Comparison of ENCODE assay signal across 18 cellular contexts in genomic region chrX:290476-291166, GRCh38. TPM values are rescaled to one million over a fixed set of nuclear protein-coding genes. Genes with fewer than 3 reads are reported as not detected.
DNase-seq lines count a peak whose midpoint lies in the region; ATAC-seq, FAIRE-seq and TF ChIP-seq lines count a peak whose summit lies in the region.
"Had no signal": no experiment of that assay in that cellular context is flagged by ENCODE, and none has a peak within 500 bp of the region (broad histone marks: within the 10 kb centered on the region; RNA-seq: fewer than 3 reads in every experiment).

No MANE protein-coding gene starts in this region.

- H3K9ac ChIP-seq in K562 (ENCODE audit: insufficient read depth in 1 of 2, low read depth in 2 of 2, low read length in 2 of 2): no peak overlapping the region

- POLR2A ChIA-PET in K562 (lab: Yijun Ruan, JAX): no interaction called here

- H4K20me1 ChIP-seq in K562 (replicated peaks; ENCODE audit: control insufficient read depth, insufficient read depth, low read length): no peaks in the 10 kb centered on the region

- H3K79me2 ChIP-seq in K562 (ENCODE audit: control insufficient read depth, insufficient read depth, low read length): peaks cover 16% of the 10 kb centered on the region

- TF ChIP-seq CTCF in K562 (IDR thresholded peaks at IDR 0.05 in 2 of 3, conservative IDR thresholded peaks at IDR 0.05 in 1 of 3; ENCODE audit: insufficient read depth in 2 of 3, low read depth in 1 of 3, low read length in 3 of 3) (no peak), lower lobe of right lung (IDR thresholded peaks at IDR 0.05) (no peak), spleen (IDR thresholded peaks at IDR 0.05 in 8 of 11, conservative IDR thresholded peaks at IDR 0.05 in 3 of 11) (no peak)

- no peak for TF ChIP-seq EP300 in K562 (IDR thresholded peaks at IDR 0.05; ENCODE audit: low read length)

- no peaks in the 10 kb centered on the region for H3K9me3 Mint-ChIP-seq in activated naive CD4-positive, alpha-beta T cell treated with anti-CD3 and anti-CD28 coated beads for 36 hours

- no peaks in the 10 kb centered on the region for H3K27me3 Mint-ChIP-seq in activated naive CD4-positive, alpha-beta T cell treated with anti-CD3 and anti-CD28 coated beads for 36 hours (ENCODE audit: low read depth)

- in situ Hi-C loops in K562 (cut with MboI): no loop called here
- in situ Hi-C loops in HAP-1 (cut with MboI; ENCODE audit: low sequenced_read_pairs): no loop called here

- DNase-seq in activated effector memory CD4-positive, alpha-beta T cell treated with anti-CD3 and anti-CD28 coated beads, Interleukin-2, amount 50 U/mL, for 16 hours: peak; percentile 46
- no peak for DNase-seq in activated effector memory CD4-positive, alpha-beta T cell treated with Interleukin-2 at 50 U/mL for 16 hours
- DNase-seq in K562 (ENCODE audit: extremely low read depth in 1 of 4, low spot score in 3 of 4) (no peak), lower lobe of right lung (peak; percentile 45), spleen (peak; percentile 70), HAP-1 (ENCODE audit: low spot score in 2 of 2) (no peak)
- no peak for DNase-seq in activated naive CD4-positive, alpha-beta T cell treated with anti-CD3 and anti-CD28 coated beads for 36 hours
- DNase-seq: GDM1, MG63, NCI-H1092, NCI-H146, NCI-H2081, NCI-H774 had no signal

- H3K4me1 ChIP-seq in K562 (replicated peaks in 1 of 2; ENCODE audit: control insufficient read depth in 2 of 2, insufficient read depth in 2 of 2, low read length in 2 of 2): no peaks in the 10 kb centered on the region; a peak in 2 of 5 replicates
- no peaks in the 10 kb centered on the region for H3K4me1 ChIP-seq in lower lobe of right lung
- H3K4me1 ChIP-seq in spleen: no peaks in the 10 kb centered on the region
- no peaks in the 10 kb centered on the region for H3K4me1 ChIP-seq in HAP-1
- H3K4me1 ChIP-seq: A549 had no signal

- peaks cover 10% of the 10 kb centered on the region for H3K4me1 Mint-ChIP-seq in activated naive CD4-positive, alpha-beta T cell treated with anti-CD3 and anti-CD28 coated beads for 36 hours (ENCODE audit: low read depth)

- no peak for TF ChIP-seq RAD21 in K562 (CRISPR knock-in tag; conservative IDR thresholded peaks at IDR 0.05 in 1 of 2, IDR thresholded peaks at IDR 0.05 in 1 of 2)

- TF ChIP-seq POLR2A in K562 (conservative IDR thresholded peaks at IDR 0.05) (no peak), spleen (IDR thresholded peaks at IDR 0.05) (no peak)

- CTCF ChIA-PET in K562 (lab: Yijun Ruan, JAX; ENCODE audit: low intra/inter-chr PET ratio): no interaction called here
- CTCF ChIA-PET in activated naive CD4-positive, alpha-beta T cell treated with anti-CD3 and anti-CD28 coated beads for 36 hours (lab: Charles Lee): no interaction called here

- no TSS peak for BruUV-seq in K562 (replicated peaks; lab: Mats Ljungman, UMichigan)

- ATAC-seq in K562 (no peak), lower lobe of right lung (no peak), HG03135 (IDR thresholded peaks at IDR 0.05; ENCODE audit: unreplicated experiment) (no peak)
- ATAC-seq: A549, GM12878, GM23338 had no signal

- H3K36me3 Mint-ChIP-seq in activated naive CD4-positive, alpha-beta T cell treated with anti-CD3 and anti-CD28 coated beads for 36 hours (ENCODE audit: low read depth): peaks cover 44% of the 10 kb centered on the region

- H3K27ac ChIP-seq in K562 (ENCODE audit: extremely low read depth, low read depth, low read length): no peak overlapping the region
- H3K27ac ChIP-seq in lower lobe of right lung: no peak overlapping the region
- no peak overlapping the region for H3K27ac ChIP-seq in spleen
- H3K27ac ChIP-seq: A549, C4-2B had no signal

- H3K36me3 ChIP-seq in K562 (ENCODE audit: control insufficient read depth, insufficient read depth, low read length): peaks cover 75% of the 10 kb centered on the region
- H3K36me3 ChIP-seq in lower lobe of right lung: peaks cover 86% of the 10 kb centered on the region
- H3K36me3 ChIP-seq in spleen: peaks cover 5 to 93% (median 75%) of the 10 kb centered on the region in 6 donors
- peaks cover 33% of the 10 kb centered on the region for H3K36me3 ChIP-seq in HAP-1 (replicated peaks)

- no peak overlapping the region for H3K27ac Mint-ChIP-seq in activated naive CD4-positive, alpha-beta T cell treated with anti-CD3 and anti-CD28 coated beads for 36 hours
- H3K27ac Mint-ChIP-seq: GM23338 had no signal

- H3K27me3 ChIP-seq in K562 (ENCODE audit: control insufficient read depth in 2 of 2, insufficient read depth in 2 of 2, low read length in 2 of 2): no peaks in the 10 kb centered on the region
- H3K27me3 ChIP-seq in lower lobe of right lung (ENCODE audit: low read depth): no peaks in the 10 kb centered on the region
- no peaks in the 10 kb centered on the region for H3K27me3 ChIP-seq in spleen (replicated peaks in 1 of 7)
- H3K27me3 ChIP-seq in HAP-1 (ENCODE audit: low read depth): no peaks in the 10 kb centered on the region
- H3K27me3 ChIP-seq: MG63 had no signal

- H3K4me3 ChIP-seq in K562 (no peak overlapping the region), lower lobe of right lung (no peak overlapping the region), spleen (no peak overlapping the region), HAP-1 (no peak overlapping the region)
- H3K4me3 ChIP-seq: A549, GM12878, GM23338, MG63 had no signal

- no peak overlapping the region for H2AFZ ChIP-seq in K562 (ENCODE audit: low read depth, low read length)
- H2AFZ ChIP-seq: GM23338 had no signal

- no peaks in the 10 kb centered on the region for H3K9me1 ChIP-seq in K562 (ENCODE audit: control insufficient read depth, insufficient read depth, low read length)

- 92% methylated on average over 13 of the region's 42 CpGs for WGBS in K562 (ENCODE audit: insufficient coverage, low coverage, missing lambda C conversion rate)
- 90 to 97% (median 95%) methylated on average over 38 to 42 of the region's 42 CpGs for WGBS in spleen, 5 donors

- intact Hi-C loops in K562 (cut with micrococcal nuclease): no loop called here
- intact Hi-C loops in lower lobe of right lung (cut with DNase I): no loop called here
- intact Hi-C loops in spleen (cut with DNase I; ENCODE audit: low total_unique reads): no loop called here
- intact Hi-C loops in activated naive CD4-positive, alpha-beta T cell treated with anti-CD3 and anti-CD28 coated beads for 36 hours (cut with micrococcal nuclease): no loop called here

- H3K9me3 ChIP-seq in K562 (replicated peaks; ENCODE audit: control insufficient read depth, insufficient read depth, low read depth, low read length): no peaks in the 10 kb centered on the region
- no peaks in the 10 kb centered on the region for H3K9me3 ChIP-seq in lower lobe of right lung
- peaks cover 0 to 9% (median 0%) of the 10 kb centered on the region in 8 donors for H3K9me3 ChIP-seq in spleen
- H3K9me3 ChIP-seq in HAP-1: no peaks in the 10 kb centered on the region
- H3K9me3 ChIP-seq: A549, MG63 had no signal

- no peak overlapping the region for H3K4me2 ChIP-seq in K562 (ENCODE audit: insufficient read depth, low read length)
- H3K4me2 ChIP-seq: A549, GM23338 had no signal

- FAIRE-seq in K562 (lab: Jason Lieb, UNC): no peak
- FAIRE-seq: A549, GM12878 had no signal

- no peak overlapping the region for H3K4me3 Mint-ChIP-seq in activated naive CD4-positive, alpha-beta T cell treated with anti-CD3 and anti-CD28 coated beads for 36 hours
- H3K4me3 Mint-ChIP-seq: GM23338 had no signal

RNA-seq across cellular contexts. Expression of gene PLCXD1, which starts 9.4 kb away (rescaled TPM):
- 52.4 and 139 TPM in 2 replicates for total RNA-seq in K562 (2011; cell fraction: chromatin; rRNA removed; ENCODE audit: low replicate concordance)
- 83.4 and 116 TPM in 2 replicates for total RNA-seq in K562 (2011; cell fraction: nucleolus; rRNA removed)
- 77.7 and 93.6 TPM in 2 replicates for total RNA-seq in K562 (2011; cell fraction: nucleoplasm; rRNA removed)
- 43.8 and 63.8 TPM in 2 replicates for total RNA-seq in K562 (2014; rRNA removed)
- 10.8 and 12.2 TPM in 2 replicates for total RNA-seq in K562 (2014; rRNA removed; fragmentation: Illumina TruSeq; extraction: Trizol)
- 26.0 and 27.3 TPM in 2 replicates for total RNA-seq in K562 (2015; rRNA removed; fragmentation: Illumina TruSeq; extraction: Trizol)
- 50.5 and 52.6 TPM in 2 replicates for total RNA-seq in K562 (2021)
- 39.5 and 63.7 TPM in 2 replicates for polyA plus RNA-seq in K562 (2011; rRNA removed)
- polyA plus RNA-seq in K562 (2011; cell fraction: cytosol; rRNA removed): 70.2 and 75.4 TPM in 2 replicates
- 99.5 and 137 TPM in 2 replicates for polyA plus RNA-seq in K562 (2011; cell fraction: nucleus; rRNA removed)
- 42.8 and 49.2 TPM in 2 replicates for polyA plus RNA-seq in K562 (2012)
- 40.7 and 60.2 TPM in 2 replicates for polyA plus RNA-seq in K562 (2014; fragmentation: Illumina TruSeq; extraction: Trizol)
- polyA plus RNA-seq in K562 (2014; fragmentation: Nextera tagmentation; extraction: Ambion mirVana): 1 to 10 TPM; 6.0 to 6.2 TPM
- 57.0 and 60.2 TPM in 2 replicates for polyA plus RNA-seq in K562 (2014; rRNA removed)
- polyA minus RNA-seq in K562 (2011; rRNA and poly(A)+ RNA removed): 27.5 and 36.2 TPM in 2 replicates
- 64.6 and 108 TPM in 2 replicates for polyA minus RNA-seq in K562 (2011; cell fraction: cytosol; rRNA and poly(A)+ RNA removed)
- 37.3 and 47.7 TPM in 2 replicates for polyA minus RNA-seq in K562 (2011; cell fraction: nucleus; rRNA and poly(A)+ RNA removed)
- 23.7 TPM for total RNA-seq in lower lobe of right lung
- total RNA-seq in spleen: 10 to 100 TPM; 13.0 to 35.0 (median 24.3) TPM
- polyA plus RNA-seq in spleen: 10 to 100 TPM in 2 of 3 donors, 1 to 10 TPM in 1; 9.9 to 21.3 (median 11.5) TPM
- 10 to 100 TPM; 63.5 to 67.7 TPM for total RNA-seq in activated naive CD4-positive, alpha-beta T cell treated with anti-CD3 and anti-CD28 coated beads for 36 hours

RNA-seq across cellular contexts. Expression of gene GTPBP6, which starts 28.0 kb away (rescaled TPM):
- total RNA-seq in K562 (2011; cell fraction: chromatin; rRNA removed; ENCODE audit: low replicate concordance): 8.2 and 16.9 TPM in 2 replicates
- 12.7 and 13.9 TPM in 2 replicates for total RNA-seq in K562 (2011; cell fraction: nucleolus; rRNA removed)
- 7.4 and 11.1 TPM in 2 replicates for total RNA-seq in K562 (2011; cell fraction: nucleoplasm; rRNA removed)
- 28.6 and 34.9 TPM in 2 replicates for total RNA-seq in K562 (2014; rRNA removed)
- total RNA-seq in K562 (2014; rRNA removed; fragmentation: Illumina TruSeq; extraction: Trizol): 1.8 and 2.7 TPM in 2 replicates
- total RNA-seq in K562 (2015; rRNA removed; fragmentation: Illumina TruSeq; extraction: Trizol): 11.6 and 13.3 TPM in 2 replicates
- total RNA-seq in K562 (2021): 34.1 and 35.2 TPM in 2 replicates
- polyA plus RNA-seq in K562 (2011; rRNA removed): 8.0 and 13.2 TPM in 2 replicates
- 11.9 and 25.0 TPM in 2 replicates for polyA plus RNA-seq in K562 (2011; cell fraction: cytosol; rRNA removed)
- 21.1 and 25.4 TPM in 2 replicates for polyA plus RNA-seq in K562 (2011; cell fraction: nucleus; rRNA removed)
- 18.5 and 21.7 TPM in 2 replicates for polyA plus RNA-seq in K562 (2012)
- 4.7 and 14.6 TPM in 2 replicates for polyA plus RNA-seq in K562 (2014; fragmentation: Illumina TruSeq; extraction: Trizol)
- polyA plus RNA-seq in K562 (2014; fragmentation: Nextera tagmentation; extraction: Ambion mirVana): under 1 TPM; 0.24 to 0.50 TPM
- 23.7 and 26.4 TPM in 2 replicates for polyA plus RNA-seq in K562 (2014; rRNA removed)
- 4.6 and 6.0 TPM in 2 replicates for polyA minus RNA-seq in K562 (2011; rRNA and poly(A)+ RNA removed)
- polyA minus RNA-seq in K562 (2011; cell fraction: cytosol; rRNA and poly(A)+ RNA removed): 8.3 and 9.6 TPM in 2 replicates
- 5.1 and 5.6 TPM in 2 replicates for polyA minus RNA-seq in K562 (2011; cell fraction: nucleus; rRNA and poly(A)+ RNA removed)
- total RNA-seq in lower lobe of right lung: 47.1 TPM
- 10 to 100 TPM; 25.4 to 50.4 (median 37.6) TPM for total RNA-seq in spleen
- polyA plus RNA-seq in spleen: 10 to 100 TPM; 43.8 to 69.4 (median 43.9) TPM
- 10 to 100 TPM; 63.4 to 64.6 TPM for total RNA-seq in activated naive CD4-positive, alpha-beta T cell treated with anti-CD3 and anti-CD28 coated beads for 36 hours

Comparison
In these comparisons a context has a peak if more than half of its experiments do, and no peak if none do; other contexts are left out.
1. DNase-seq: peak in activated effector memory CD4-positive, alpha-beta T cell treated with anti-CD3 and anti-CD28 coated beads, Interleukin-2, amount 50 U/mL, for 16 hours (single experiment), lower lobe of right lung (single experiment) and spleen (single experiment); none in activated effector memory CD4-positive, alpha-beta T cell treated with Interleukin-2 at 50 U/mL for 16 hours (single experiment), K562 (0 of 4), activated naive CD4-positive, alpha-beta T cell treated with anti-CD3 and anti-CD28 coated beads for 36 hours (single experiment) and HAP-1 (0 of 2).